ENCODE assay signal across 1 cellular context in the genomic region with DNA sequence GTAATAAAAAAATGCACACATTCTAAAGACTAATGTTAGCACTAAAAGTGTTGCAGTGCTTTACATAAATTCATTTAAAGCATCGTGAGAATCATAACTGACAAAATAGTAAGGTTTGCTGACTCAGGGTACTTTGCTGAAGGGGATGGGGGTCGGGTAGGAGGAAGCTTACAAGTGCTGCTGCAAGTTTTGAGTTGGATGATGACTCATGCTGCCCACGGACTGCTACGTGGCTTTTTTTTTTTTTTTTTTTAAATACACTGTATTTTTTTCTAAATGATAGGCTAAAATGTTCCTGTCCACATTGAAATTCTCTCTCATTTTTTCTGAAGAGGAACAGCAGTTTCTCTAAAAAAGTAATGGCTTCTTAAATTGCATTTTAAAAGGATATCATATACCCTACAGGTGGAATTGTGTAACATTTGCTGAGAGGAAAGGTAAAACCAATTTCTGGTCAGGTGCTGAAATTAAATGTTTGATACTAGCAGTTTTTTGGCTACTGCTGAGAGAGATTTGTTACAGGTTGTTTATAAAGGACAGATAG.
TF ChIP-seq lines count a peak whose summit lies in the region.

No MANE protein-coding gene starts in this region.

TF ChIP-seq in K562, 482 proteins besides CTCF, POLR2A, EP300 and RAD21 (continued from another document and continues in another):
- TF ChIP-seq, protein P1, sequence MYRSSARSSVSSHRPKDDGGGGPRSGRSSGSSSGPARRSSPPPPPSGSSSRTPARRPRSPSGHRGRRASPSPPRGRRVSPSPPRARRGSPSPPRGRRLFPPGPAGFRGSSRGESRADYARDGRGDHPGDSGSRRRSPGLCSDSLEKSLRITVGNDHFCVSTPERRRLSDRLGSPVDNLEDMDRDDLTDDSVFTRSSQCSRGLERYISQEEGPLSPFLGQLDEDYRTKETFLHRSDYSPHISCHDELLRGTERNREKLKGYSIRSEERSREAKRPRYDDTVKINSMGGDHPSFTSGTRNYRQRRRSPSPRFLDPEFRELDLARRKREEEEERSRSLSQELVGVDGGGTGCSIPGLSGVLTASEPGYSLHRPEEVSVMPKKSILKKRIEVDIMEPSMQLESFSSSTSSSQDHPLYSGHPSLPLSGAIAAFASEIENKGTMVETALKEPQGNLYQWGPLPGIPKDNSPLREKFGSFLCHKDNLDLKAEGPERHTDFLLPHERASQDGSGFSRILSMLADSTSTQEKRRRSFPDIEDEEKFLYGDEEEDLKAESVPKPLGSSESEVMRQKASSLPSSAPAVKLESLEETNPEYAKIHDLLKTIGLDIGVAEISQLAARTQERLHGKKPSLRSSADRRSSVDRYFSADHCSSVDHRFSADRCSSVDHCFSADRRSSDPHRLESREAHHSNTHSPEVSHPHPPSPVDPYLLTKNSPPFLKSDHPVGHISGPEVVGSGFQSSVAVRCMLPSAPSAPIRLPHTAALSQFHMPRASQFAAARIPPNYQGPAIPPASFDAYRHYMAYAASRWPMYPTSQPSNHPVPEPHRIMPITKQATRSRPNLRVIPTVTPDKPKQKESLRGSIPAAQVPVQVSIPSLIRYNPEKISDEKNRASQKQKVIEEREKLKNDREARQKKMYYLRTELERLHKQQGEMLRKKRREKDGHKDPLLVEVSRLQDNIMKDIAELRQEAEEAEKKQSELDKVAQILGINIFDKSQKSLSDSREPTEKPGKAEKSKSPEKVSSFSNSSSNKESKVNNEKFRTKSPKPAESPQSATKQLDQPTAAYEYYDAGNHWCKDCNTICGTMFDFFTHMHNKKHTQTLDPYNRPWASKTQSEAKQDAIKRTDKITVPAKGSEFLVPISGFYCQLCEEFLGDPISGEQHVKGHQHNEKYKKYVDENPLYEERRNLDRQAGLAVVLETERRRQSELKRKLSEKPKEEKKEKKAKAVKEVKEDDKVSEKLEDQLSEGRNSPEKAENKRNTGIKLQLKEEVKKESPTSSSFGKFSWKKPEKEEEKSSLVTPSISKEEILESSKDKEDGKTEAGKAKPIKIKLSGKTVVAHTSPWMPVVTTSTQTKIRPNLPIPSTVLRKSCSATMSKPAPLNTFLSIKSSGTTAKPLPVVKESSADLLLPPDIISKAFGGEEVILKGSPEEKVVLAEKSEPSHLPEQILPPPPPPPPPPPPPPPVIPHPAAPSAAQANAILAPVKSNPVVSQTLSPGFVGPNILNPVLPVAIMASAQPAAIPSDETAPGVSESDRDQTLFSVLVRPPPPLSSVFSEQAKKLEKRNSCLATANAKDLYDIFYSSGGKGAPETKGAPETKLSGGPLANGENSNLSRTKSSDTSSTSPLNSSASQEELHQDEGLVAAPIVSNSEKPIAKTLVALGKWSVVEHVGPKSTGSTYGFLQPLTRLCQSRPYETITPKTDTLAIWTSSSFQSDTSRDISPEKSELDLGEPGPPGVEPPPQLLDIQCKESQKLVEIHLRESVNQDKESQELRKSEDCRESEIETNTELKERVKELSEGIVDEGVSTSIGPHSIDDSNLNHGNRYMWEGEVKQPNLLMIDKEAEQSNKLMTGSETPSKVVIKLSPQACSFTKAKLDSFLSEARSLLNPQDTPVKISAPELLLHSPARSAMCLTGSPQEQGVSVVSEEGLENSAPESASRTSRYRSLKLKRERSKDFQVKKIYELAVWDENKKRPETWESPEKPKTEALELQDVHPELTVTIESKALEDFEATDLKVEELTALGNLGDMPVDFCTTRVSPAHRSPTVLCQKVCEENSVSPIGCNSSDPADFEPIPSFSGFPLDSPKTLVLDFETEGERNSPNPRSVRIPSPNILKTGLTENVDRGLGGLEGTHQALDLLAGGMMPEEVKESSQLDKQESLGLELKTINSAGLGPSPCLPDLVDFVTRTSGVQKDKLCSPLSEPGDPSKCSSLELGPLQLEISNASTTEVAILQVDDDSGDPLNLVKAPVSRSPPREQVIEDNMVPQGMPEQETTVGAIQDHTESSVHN (IDR thresholded peaks at IDR 0.05; ENCODE audit: borderline replicate concordance in 1 of 2, low read depth in 1 of 2), result peak in 1 of 2 experiments; percentile 90; a peak in 2 of 4 replicates
- TF ChIP-seq RAD51 (IDR thresholded peaks at IDR 0.05; ENCODE audit: borderline replicate concordance, low read depth) (0 out of 2 replicates have a peak, but pooled peaks have one; percentile 3), SMARCA5 (IDR thresholded peaks at IDR 0.05) (no peak), SAP30 (IDR thresholded peaks at IDR 0.05; ENCODE audit: borderline replicate concordance, insufficient read depth, low read depth, low read length, poor library complexity, severe bottlenecking) (no peak), POLR2B (IDR thresholded peaks at IDR 0.05; ENCODE audit: low read depth, partially characterized antibody) (peak; percentile 45), BACH1 (tag; IDR thresholded peaks at IDR 0.05) (peak; percentile 96), HDAC2 (IDR thresholded peaks at IDR 0.05) (peak; percentile 80; the same call in 1 of the 2 replicates), HDAC8 (tag; IDR thresholded peaks at IDR 0.05) (no peak), ZNF551 (CRISPR knock-in tag; IDR thresholded peaks at IDR 0.05) (no peak), RFX5 (IDR thresholded peaks at IDR 0.05; ENCODE audit: low read depth, low read length) (no peak), ZNF124 (CRISPR knock-in tag; IDR thresholded peaks at IDR 0.05) (no peak), SRSF7 (optimal IDR thresholded peaks at IDR 0.05; ENCODE audit: low read depth, low read length) (no peak), TAF7 (tag; IDR thresholded peaks at IDR 0.05) (no peak), TOE1 (IDR thresholded peaks at IDR 0.05; ENCODE audit: borderline replicate concordance) (no peak), TOE1 (CRISPR knock-in tag; IDR thresholded peaks at IDR 0.05; ENCODE audit: borderline replicate concordance, low read depth) (no peak), LEF1 (IDR thresholded peaks at IDR 0.05) (0 out of 2 replicates have a peak, but pooled peaks have one; percentile 49), ZNF143 (CRISPR knock-in tag; IDR thresholded peaks at IDR 0.05) (no peak), FOSL1 (tag; conservative IDR thresholded peaks at IDR 0.05) (peak; percentile 98)
- TF ChIP-seq, protein P2, sequence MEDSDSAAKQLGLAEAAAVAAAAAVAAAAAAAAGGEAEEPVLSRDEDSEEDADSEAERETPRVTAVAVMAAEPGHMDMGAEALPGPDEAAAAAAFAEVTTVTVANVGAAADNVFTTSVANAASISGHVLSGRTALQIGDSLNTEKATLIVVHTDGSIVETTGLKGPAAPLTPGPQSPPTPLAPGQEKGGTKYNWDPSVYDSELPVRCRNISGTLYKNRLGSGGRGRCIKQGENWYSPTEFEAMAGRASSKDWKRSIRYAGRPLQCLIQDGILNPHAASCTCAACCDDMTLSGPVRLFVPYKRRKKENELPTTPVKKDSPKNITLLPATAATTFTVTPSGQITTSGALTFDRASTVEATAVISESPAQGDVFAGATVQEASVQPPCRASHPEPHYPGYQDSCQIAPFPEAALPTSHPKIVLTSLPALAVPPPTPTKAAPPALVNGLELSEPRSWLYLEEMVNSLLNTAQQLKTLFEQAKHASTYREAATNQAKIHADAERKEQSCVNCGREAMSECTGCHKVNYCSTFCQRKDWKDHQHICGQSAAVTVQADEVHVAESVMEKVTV (CRISPR knock-in tag; IDR thresholded peaks at IDR 0.05), result 0 out of 2 replicates have a peak, but pooled peaks have one; percentile 2
- TF ChIP-seq, protein P3, sequence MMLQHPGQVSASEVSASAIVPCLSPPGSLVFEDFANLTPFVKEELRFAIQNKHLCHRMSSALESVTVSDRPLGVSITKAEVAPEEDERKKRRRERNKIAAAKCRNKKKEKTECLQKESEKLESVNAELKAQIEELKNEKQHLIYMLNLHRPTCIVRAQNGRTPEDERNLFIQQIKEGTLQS (IDR thresholded peaks at IDR 0.05), result peak; percentile 98
- TF ChIP-seq, protein P3 (CRISPR knock-in tag; conservative IDR thresholded peaks at IDR 0.05), result 0 out of 2 replicates have a peak, but pooled peaks have one; percentile 50
- TF ChIP-seq, protein P4, sequence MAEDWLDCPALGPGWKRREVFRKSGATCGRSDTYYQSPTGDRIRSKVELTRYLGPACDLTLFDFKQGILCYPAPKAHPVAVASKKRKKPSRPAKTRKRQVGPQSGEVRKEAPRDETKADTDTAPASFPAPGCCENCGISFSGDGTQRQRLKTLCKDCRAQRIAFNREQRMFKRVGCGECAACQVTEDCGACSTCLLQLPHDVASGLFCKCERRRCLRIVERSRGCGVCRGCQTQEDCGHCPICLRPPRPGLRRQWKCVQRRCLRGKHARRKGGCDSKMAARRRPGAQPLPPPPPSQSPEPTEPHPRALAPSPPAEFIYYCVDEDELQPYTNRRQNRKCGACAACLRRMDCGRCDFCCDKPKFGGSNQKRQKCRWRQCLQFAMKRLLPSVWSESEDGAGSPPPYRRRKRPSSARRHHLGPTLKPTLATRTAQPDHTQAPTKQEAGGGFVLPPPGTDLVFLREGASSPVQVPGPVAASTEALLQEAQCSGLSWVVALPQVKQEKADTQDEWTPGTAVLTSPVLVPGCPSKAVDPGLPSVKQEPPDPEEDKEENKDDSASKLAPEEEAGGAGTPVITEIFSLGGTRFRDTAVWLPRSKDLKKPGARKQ (CRISPR knock-in tag; IDR thresholded peaks at IDR 0.05), result no peak
- TF ChIP-seq, protein P5, sequence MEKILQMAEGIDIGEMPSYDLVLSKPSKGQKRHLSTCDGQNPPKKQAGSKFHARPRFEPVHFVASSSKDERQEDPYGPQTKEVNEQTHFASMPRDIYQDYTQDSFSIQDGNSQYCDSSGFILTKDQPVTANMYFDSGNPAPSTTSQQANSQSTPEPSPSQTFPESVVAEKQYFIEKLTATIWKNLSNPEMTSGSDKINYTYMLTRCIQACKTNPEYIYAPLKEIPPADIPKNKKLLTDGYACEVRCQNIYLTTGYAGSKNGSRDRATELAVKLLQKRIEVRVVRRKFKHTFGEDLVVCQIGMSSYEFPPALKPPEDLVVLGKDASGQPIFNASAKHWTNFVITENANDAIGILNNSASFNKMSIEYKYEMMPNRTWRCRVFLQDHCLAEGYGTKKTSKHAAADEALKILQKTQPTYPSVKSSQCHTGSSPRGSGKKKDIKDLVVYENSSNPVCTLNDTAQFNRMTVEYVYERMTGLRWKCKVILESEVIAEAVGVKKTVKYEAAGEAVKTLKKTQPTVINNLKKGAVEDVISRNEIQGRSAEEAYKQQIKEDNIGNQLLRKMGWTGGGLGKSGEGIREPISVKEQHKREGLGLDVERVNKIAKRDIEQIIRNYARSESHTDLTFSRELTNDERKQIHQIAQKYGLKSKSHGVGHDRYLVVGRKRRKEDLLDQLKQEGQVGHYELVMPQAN (IDR thresholded peaks at IDR 0.05; ENCODE audit: borderline replicate concordance), result peak; percentile 58; the same call in 1 of the 2 replicates
- TF ChIP-seq, protein P6, sequence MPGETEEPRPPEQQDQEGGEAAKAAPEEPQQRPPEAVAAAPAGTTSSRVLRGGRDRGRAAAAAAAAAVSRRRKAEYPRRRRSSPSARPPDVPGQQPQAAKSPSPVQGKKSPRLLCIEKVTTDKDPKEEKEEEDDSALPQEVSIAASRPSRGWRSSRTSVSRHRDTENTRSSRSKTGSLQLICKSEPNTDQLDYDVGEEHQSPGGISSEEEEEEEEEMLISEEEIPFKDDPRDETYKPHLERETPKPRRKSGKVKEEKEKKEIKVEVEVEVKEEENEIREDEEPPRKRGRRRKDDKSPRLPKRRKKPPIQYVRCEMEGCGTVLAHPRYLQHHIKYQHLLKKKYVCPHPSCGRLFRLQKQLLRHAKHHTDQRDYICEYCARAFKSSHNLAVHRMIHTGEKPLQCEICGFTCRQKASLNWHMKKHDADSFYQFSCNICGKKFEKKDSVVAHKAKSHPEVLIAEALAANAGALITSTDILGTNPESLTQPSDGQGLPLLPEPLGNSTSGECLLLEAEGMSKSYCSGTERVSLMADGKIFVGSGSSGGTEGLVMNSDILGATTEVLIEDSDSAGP (CRISPR knock-in tag; IDR thresholded peaks at IDR 0.05), result no peak
- TF ChIP-seq, protein P7, sequence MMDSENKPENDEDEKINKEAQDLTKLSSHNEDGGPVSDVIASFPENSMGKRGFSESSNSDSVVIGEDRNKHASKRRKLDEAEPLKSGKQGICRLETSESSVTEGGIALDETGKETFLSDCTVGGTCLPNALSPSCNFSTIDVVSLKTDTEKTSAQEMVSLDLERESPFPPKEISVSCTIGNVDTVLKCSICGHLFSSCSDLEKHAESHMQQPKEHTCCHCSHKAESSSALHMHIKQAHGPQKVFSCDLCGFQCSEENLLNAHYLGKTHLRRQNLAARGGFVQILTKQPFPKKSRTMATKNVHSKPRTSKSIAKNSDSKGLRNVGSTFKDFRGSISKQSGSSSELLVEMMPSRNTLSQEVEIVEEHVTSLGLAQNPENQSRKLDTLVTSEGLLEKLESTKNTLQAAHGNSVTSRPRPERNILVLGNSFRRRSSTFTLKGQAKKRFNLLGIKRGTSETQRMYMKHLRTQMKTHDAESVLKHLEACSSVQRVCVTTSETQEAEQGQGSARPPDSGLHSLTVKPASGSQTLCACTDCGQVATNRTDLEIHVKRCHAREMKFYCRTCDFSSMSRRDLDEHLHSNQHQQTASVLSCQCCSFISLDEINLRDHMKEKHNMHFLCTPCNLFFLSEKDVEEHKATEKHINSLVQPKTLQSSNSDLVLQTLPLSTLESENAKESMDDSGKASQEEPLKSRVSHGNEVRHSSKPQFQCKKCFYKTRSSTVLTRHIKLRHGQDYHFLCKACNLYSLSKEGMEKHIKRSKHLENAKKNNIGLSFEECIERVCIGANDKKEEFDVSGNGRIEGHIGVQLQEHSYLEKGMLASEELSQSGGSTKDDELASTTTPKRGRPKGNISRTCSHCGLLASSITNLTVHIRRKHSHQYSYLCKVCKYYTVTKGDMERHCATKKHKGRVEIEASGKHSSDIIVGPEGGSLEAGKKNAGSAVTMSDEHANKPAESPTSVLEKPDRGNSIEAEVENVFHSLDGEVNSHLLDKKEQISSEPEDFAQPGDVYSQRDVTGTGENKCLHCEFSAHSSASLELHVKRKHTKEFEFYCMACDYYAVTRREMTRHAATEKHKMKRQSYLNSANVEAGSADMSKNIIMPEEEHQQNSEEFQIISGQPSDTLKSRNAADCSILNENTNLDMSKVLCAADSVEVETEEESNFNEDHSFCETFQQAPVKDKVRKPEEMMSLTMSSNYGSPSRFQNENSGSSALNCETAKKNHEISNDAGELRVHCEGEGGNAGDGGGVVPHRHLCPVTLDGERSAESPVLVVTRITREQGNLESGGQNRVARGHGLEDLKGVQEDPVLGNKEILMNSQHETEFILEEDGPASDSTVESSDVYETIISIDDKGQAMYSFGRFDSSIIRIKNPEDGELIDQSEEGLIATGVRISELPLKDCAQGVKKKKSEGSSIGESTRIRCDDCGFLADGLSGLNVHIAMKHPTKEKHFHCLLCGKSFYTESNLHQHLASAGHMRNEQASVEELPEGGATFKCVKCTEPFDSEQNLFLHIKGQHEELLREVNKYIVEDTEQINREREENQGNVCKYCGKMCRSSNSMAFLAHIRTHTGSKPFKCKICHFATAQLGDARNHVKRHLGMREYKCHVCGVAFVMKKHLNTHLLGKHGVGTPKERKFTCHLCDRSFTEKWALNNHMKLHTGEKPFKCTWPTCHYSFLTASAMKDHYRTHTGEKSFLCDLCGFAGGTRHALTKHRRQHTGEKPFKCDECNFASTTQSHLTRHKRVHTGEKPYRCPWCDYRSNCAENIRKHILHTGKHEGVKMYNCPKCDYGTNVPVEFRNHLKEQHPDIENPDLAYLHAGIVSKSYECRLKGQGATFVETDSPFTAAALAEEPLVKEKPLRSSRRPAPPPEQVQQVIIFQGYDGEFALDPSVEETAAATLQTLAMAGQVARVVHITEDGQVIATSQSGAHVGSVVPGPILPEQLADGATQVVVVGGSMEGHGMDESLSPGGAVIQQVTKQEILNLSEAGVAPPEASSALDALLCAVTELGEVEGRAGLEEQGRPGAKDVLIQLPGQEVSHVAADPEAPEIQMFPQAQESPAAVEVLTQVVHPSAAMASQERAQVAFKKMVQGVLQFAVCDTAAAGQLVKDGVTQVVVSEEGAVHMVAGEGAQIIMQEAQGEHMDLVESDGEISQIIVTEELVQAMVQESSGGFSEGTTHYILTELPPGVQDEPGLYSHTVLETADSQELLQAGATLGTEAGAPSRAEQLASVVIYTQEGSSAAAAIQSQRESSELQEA (IDR thresholded peaks at IDR 0.05; ENCODE audit: low read depth), result no peak
